In genomic region chr10:8066797-8067196, GRCh38 we compare ENCODE assay signal across 33 cellular contexts. TPM values are rescaled to one million over a fixed set of nuclear protein-coding genes. Genes with fewer than 3 reads are reported as not detected.
DNase-seq lines count a peak whose midpoint lies in the region; ATAC-seq, FAIRE-seq and TF ChIP-seq lines count a peak whose summit lies in the region.
"Had no signal": no experiment of that assay in that cellular context is flagged by ENCODE, and none has a peak within 500 bp of the region (broad histone marks: within the 10 kb centered on the region; RNA-seq: fewer than 3 reads in every experiment).

No MANE protein-coding gene starts in this region.

- TF ChIP-seq POLR2A in GM18505 (IDR thresholded peaks at IDR 0.05; ENCODE audit: borderline replicate concordance, extremely low read depth, insufficient read depth, insufficient read length): no peak

- DNase-seq in activated naive CD8-positive, alpha-beta T cell treated with anti-CD3 and anti-CD28 coated beads for 36 hours: no peak
- no peak for DNase-seq in astrocyte (ENCODE audit: low read depth)
- DNase-seq in DMS114 treated with DMSO at 0.1 percent for 48 hours (lab: John Stamatoyannopoulos, UW; ENCODE audit: unreplicated experiment): no peak
- DNase-seq: activated CD4-positive, alpha-beta T cell treated with anti-CD3 and anti-CD28 coated beads, Interleukin-2, amount 50 U/mL, for 48 hours; central memory CD4-positive, alpha-beta T cell; hippocampal formation; mesendoderm; MV-4-11; NCI-H146; NCI-H2107; NCI-H446; NCI-H774; psoas muscle; stimulated activated CD4-positive, alpha-beta T cell treated with anti-CD3 and anti-CD28 coated beads, Interleukin-4, amount 100 ng/mL, for 4 hours; stimulated activated naive B cell treated with anti-CD40 and anti-IgM and Interleukin-4, amounts not matched to agents 10 μg/mL and 1 μg/mL and 100 μg/mL, for 72 hours; T1000; uterus; WERI-Rb-1 had no signal

- H3K4me3 ChIP-seq in astrocyte (ENCODE audit: insufficient read depth, low read depth, low read length): no peak overlapping the region
- peak overlapping the region; percentile 79 for H3K4me3 ChIP-seq in parathyroid adenoma (ENCODE audit: low read depth, low read length)
- H3K4me3 ChIP-seq: ascending aorta; BLaER1 treated with 17β-estradiol and CSF1 and Interleukin-3, amounts not matched to agents 10 nM and 100 nM; psoas muscle; SK-N-MC; uterus had no signal

- H3K27me3 ChIP-seq in astrocyte (ENCODE audit: insufficient read depth, low read length): peaks cover 18% of the 10 kb centered on the region
- no peaks in the 10 kb centered on the region for H3K27me3 ChIP-seq in parathyroid adenoma (ENCODE audit: control insufficient read depth, insufficient read depth, low read length)
- H3K27me3 ChIP-seq: ascending aorta had no signal

- H3K9me3 ChIP-seq in astrocyte (ENCODE audit: insufficient read depth, low read depth, low read length) (no peaks in the 10 kb centered on the region), parathyroid adenoma (ENCODE audit: control insufficient read depth, low read length) (no peaks in the 10 kb centered on the region)
- H3K9me3 ChIP-seq: ascending aorta; BLaER1 treated with 17β-estradiol and CSF1 and Interleukin-3, amounts not matched to agents 10 nM and 100 nM; psoas muscle; uterus had no signal

- H3K4me3 Mint-ChIP-seq in activated naive CD8-positive, alpha-beta T cell: peak overlapping the region; percentile 77
- H3K4me3 Mint-ChIP-seq in activated naive CD8-positive, alpha-beta T cell treated with anti-CD3 and anti-CD28 coated beads for 36 hours: no peak overlapping the region
- H3K4me3 Mint-ChIP-seq in astrocyte (ENCODE audit: unreplicated experiment): no peak overlapping the region
- H3K4me3 Mint-ChIP-seq: dendritic cell treated with granulocyte-macrophage colony-stimulating factor and Interleukin-4, amounts not matched to agents 40 ng/mL and 50 ng/mL, for 4 days; stimulated activated naive B cell treated with anti-CD40 and anti-IgM and Interleukin-4, amounts not matched to agents 10 μg/mL and 1 μg/mL and 100 μg/mL, for 72 hours had no signal

- peaks cover 77% of the 10 kb centered on the region for H3K4me1 Mint-ChIP-seq in activated naive CD8-positive, alpha-beta T cell (ENCODE audit: low read depth)
- H3K4me1 Mint-ChIP-seq in activated naive CD8-positive, alpha-beta T cell treated with anti-CD3 and anti-CD28 coated beads for 36 hours: peaks cover 67% of the 10 kb centered on the region
- peaks cover 66% of the 10 kb centered on the region for H3K4me1 Mint-ChIP-seq in astrocyte (ENCODE audit: low read depth, unreplicated experiment)

- no peak overlapping the region for H3K4me2 ChIP-seq in astrocyte (ENCODE audit: low read length)
- H3K4me2 ChIP-seq in parathyroid adenoma (ENCODE audit: low read length): peak overlapping the region; percentile 36
- H3K4me2 ChIP-seq: BLaER1 treated with 17β-estradiol and CSF1 and Interleukin-3, amounts not matched to agents 10 nM and 100 nM; KMS-11 had no signal

- H3K27me3 Mint-ChIP-seq in activated naive CD8-positive, alpha-beta T cell: no peaks in the 10 kb centered on the region
- H3K27me3 Mint-ChIP-seq in activated naive CD8-positive, alpha-beta T cell treated with anti-CD3 and anti-CD28 coated beads for 36 hours: no peaks in the 10 kb centered on the region
- no peaks in the 10 kb centered on the region for H3K27me3 Mint-ChIP-seq in astrocyte (ENCODE audit: low read depth, unreplicated experiment)

- H3K27ac Mint-ChIP-seq in activated naive CD8-positive, alpha-beta T cell: peak overlapping the region; percentile 92
- no peak overlapping the region for H3K27ac Mint-ChIP-seq in activated naive CD8-positive, alpha-beta T cell treated with anti-CD3 and anti-CD28 coated beads for 36 hours
- H3K27ac Mint-ChIP-seq in astrocyte (ENCODE audit: unreplicated experiment): peak overlapping the region; percentile 6
- H3K27ac Mint-ChIP-seq: dendritic cell treated with granulocyte-macrophage colony-stimulating factor and Interleukin-4, amounts not matched to agents 40 ng/mL and 50 ng/mL, for 4 days; stimulated activated naive B cell treated with anti-CD40 and anti-IgM and Interleukin-4, amounts not matched to agents 10 μg/mL and 1 μg/mL and 100 μg/mL, for 72 hours had no signal

- no peak for FAIRE-seq in astrocyte (lab: Jason Lieb, UNC)

- H3K4me1 ChIP-seq in astrocyte (ENCODE audit: insufficient read depth, low read length) (peaks cover 30% of the 10 kb centered on the region), parathyroid adenoma (peaks cover 2% of the 10 kb centered on the region)
- H3K4me1 ChIP-seq: ascending aorta, psoas muscle, uterus had no signal

- H4K20me1 ChIP-seq in astrocyte (ENCODE audit: insufficient read depth, low read length): no peaks in the 10 kb centered on the region
- H4K20me1 ChIP-seq: BLaER1 treated with 17β-estradiol and CSF1 and Interleukin-3, amounts not matched to agents 10 nM and 100 nM had no signal

- TF ChIP-seq CTCF in astrocyte (IDR thresholded peaks at IDR 0.05; ENCODE audit: insufficient read depth, low read depth, low read length) (no peak), parathyroid adenoma (IDR thresholded peaks at IDR 0.05) (no peak)

- no peaks in the 10 kb centered on the region for H3K9me3 Mint-ChIP-seq in activated naive CD8-positive, alpha-beta T cell (ENCODE audit: low read depth)
- H3K9me3 Mint-ChIP-seq in activated naive CD8-positive, alpha-beta T cell treated with anti-CD3 and anti-CD28 coated beads for 36 hours: no peaks in the 10 kb centered on the region
- H3K9me3 Mint-ChIP-seq in astrocyte (ENCODE audit: unreplicated experiment): no peaks in the 10 kb centered on the region
- H3K9me3 Mint-ChIP-seq: activated naive CD4-positive, alpha-beta T cell treated with anti-CD3 and anti-CD28 coated beads, Interleukin-2, amount 50 U/mL, for 72 hours; dendritic cell treated with granulocyte-macrophage colony-stimulating factor and Interleukin-4, amounts not matched to agents 40 ng/mL and 50 ng/mL, for 4 days had no signal

- no peaks in the 10 kb centered on the region for H3K79me2 ChIP-seq in astrocyte (ENCODE audit: insufficient read depth, low read length)
- H3K79me2 ChIP-seq in parathyroid adenoma: peaks cover 31% of the 10 kb centered on the region

- H2AFZ ChIP-seq in astrocyte (ENCODE audit: low read depth, low read length): no peak overlapping the region
- H2AFZ ChIP-seq in parathyroid adenoma: no peak overlapping the region

- peaks cover 44% of the 10 kb centered on the region for H3K36me3 Mint-ChIP-seq in activated naive CD8-positive, alpha-beta T cell
- peaks cover 76% of the 10 kb centered on the region for H3K36me3 Mint-ChIP-seq in activated naive CD8-positive, alpha-beta T cell treated with anti-CD3 and anti-CD28 coated beads for 36 hours
- H3K36me3 Mint-ChIP-seq in astrocyte (ENCODE audit: low read depth, unreplicated experiment): peaks cover 17% of the 10 kb centered on the region

- H3K27ac ChIP-seq in astrocyte (ENCODE audit: low read depth, low read length) (no peak overlapping the region), parathyroid adenoma (peak overlapping the region; percentile 98)
- H3K27ac ChIP-seq: ascending aorta; BLaER1 treated with 17β-estradiol and CSF1 and Interleukin-3, amounts not matched to agents 10 nM and 100 nM; KMS-11; psoas muscle; RWPE1; SK-N-MC; uterus; WERI-Rb-1 had no signal

- no peak overlapping the region for H3K9ac ChIP-seq in astrocyte (ENCODE audit: low read length)
- H3K9ac ChIP-seq in parathyroid adenoma: no peak overlapping the region
- H3K9ac ChIP-seq: BLaER1 treated with 17β-estradiol and CSF1 and Interleukin-3, amounts not matched to agents 10 nM and 100 nM; KMS-11 had no signal

- ATAC-seq in SK-N-SH treated with all-trans-retinoic acid at 6 μM for 48 hours: no peak
- ATAC-seq in GM18505 (IDR thresholded peaks at IDR 0.05; ENCODE audit: unreplicated experiment): no peak
- no peak for ATAC-seq in HG03460 (IDR thresholded peaks at IDR 0.05; ENCODE audit: unreplicated experiment)
- ATAC-seq: HCT116; left lobe of liver; psoas muscle; stimulated activated naive B cell treated with anti-CD40 and anti-IgM and Interleukin-4, amounts not matched to agents 10 μg/mL and 1 μg/mL and 100 μg/mL, for 72 hours had no signal

- no peaks in the 10 kb centered on the region for H3K36me3 ChIP-seq in astrocyte (ENCODE audit: insufficient read depth, low read length)
- H3K36me3 ChIP-seq in parathyroid adenoma (ENCODE audit: control insufficient read depth, insufficient read depth, low read length): peaks cover 8% of the 10 kb centered on the region
- H3K36me3 ChIP-seq: ascending aorta; BLaER1 treated with 17β-estradiol and CSF1 and Interleukin-3, amounts not matched to agents 10 nM and 100 nM; uterus; WERI-Rb-1 had no signal

TF ChIP-seq in SK-N-SH treated with all-trans-retinoic acid at 6 μM for 48 hours, 23 proteins besides CTCF, POLR2A, EP300 and RAD21 (continues in another document):
- TF ChIP-seq, protein P1, sequence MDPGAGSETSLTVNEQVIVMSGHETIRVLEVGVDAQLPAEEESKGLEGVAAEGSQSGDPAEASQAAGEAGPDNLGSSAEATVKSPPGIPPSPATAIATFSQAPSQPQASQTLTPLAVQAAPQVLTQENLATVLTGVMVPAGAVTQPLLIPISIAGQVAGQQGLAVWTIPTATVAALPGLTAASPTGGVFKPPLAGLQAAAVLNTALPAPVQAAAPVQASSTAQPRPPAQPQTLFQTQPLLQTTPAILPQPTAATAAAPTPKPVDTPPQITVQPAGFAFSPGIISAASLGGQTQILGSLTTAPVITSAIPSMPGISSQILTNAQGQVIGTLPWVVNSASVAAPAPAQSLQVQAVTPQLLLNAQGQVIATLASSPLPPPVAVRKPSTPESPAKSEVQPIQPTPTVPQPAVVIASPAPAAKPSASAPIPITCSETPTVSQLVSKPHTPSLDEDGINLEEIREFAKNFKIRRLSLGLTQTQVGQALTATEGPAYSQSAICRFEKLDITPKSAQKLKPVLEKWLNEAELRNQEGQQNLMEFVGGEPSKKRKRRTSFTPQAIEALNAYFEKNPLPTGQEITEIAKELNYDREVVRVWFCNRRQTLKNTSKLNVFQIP (CRISPR knock-in tag; IDR thresholded peaks at IDR 0.05; ENCODE audit: borderline replicate concordance, low read depth): no peak
- TF ChIP-seq ZNF8 (CRISPR knock-in tag; IDR thresholded peaks at IDR 0.05) (no peak), SNAI2 (CRISPR knock-in tag; IDR thresholded peaks at IDR 0.05) (no peak), TCF4 (CRISPR knock-in tag; IDR thresholded peaks at IDR 0.05; ENCODE audit: borderline replicate concordance) (peak; percentile 71; the same call in 1 of the 2 replicates), OSR1 (CRISPR knock-in tag; IDR thresholded peaks at IDR 0.05) (no peak)

RNA-seq across cellular contexts. Expression of gene GATA3, which starts 12.3 kb away (rescaled TPM):
- total RNA-seq in activated naive CD8-positive, alpha-beta T cell treated with anti-CD3 and anti-CD28 coated beads for 36 hours: 1 to 10 TPM; 8.4 to 8.8 TPM
- 11.8 and 17.6 TPM in 2 replicates for total RNA-seq in astrocyte
- total RNA-seq: ascending aorta, fibroblast of lung had no signal
